In the genomic region with DNA sequence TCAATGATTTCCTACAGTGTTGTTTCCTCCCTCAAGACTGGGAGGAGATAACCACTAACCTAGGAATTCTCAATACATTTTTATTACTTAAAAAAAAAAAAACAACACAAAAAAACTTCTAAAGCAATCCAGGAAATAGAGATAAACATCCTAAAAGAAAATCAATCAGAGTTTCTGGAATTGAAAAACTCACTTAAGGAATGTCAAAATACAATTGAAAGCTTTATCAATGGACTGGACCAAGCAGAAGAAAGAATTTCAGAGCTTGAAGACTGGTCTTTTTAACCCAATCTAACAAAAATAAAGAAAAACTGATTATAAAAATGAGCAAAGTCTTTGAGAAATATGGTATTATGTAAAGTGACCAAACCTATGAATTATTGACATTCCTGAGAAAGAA, we compare ENCODE assay signal across 29 cellular contexts.
"Had no signal": no experiment of that assay in that cellular context is flagged by ENCODE, and none has a peak within 500 bp of the region (broad histone marks: within the 10 kb centered on the region; RNA-seq: fewer than 3 reads in every experiment).

No MANE protein-coding gene starts in this region.

- H3K4me1 ChIP-seq: stomach, suprapubic skin, testis, tibial artery, tibial nerve, transverse colon, upper lobe of left lung, upper lobe of right lung, uterus, vagina had no signal

- H3K27me3 ChIP-seq: stomach, suprapubic skin, testis, thyroid gland, tibial artery, tibial nerve, transverse colon, upper lobe of left lung, upper lobe of right lung, uterus, vagina had no signal

- H3K36me3 Mint-ChIP-seq: stimulated activated effector memory CD8-positive, alpha-beta T cell treated with anti-CD3 and anti-CD28 coated beads, Interleukin-12 subunit alpha, Interleukin-12 subunit beta, amount 100 ng/mL, for 72 hours; stimulated activated memory B cell treated with anti-CD40 and anti-IgM and Interleukin-4, amounts not matched to agents 10 μg/mL and 1 μg/mL and 100 μg/mL, for 72 hours; stimulated activated naive B cell treated with anti-CD40 and anti-IgM and Interleukin-4, amounts not matched to agents 10 μg/mL and 1 μg/mL and 100 μg/mL, for 72 hours; type B pancreatic cell had no signal

- H3K36me3 ChIP-seq: stomach, suprapubic skin, thoracic aorta, thyroid gland, tibial artery, tibial nerve, transverse colon, upper lobe of left lung, upper lobe of right lung, uterus, vagina had no signal

- ATAC-seq: stimulated activated effector memory CD8-positive, alpha-beta T cell treated with anti-CD3 and anti-CD28 coated beads, Interleukin-12 subunit alpha, Interleukin-12 subunit beta, amount 100 ng/mL, for 72 hours; stimulated activated memory B cell treated with anti-CD40 and anti-IgM and Interleukin-4, amounts not matched to agents 10 μg/mL and 1 μg/mL and 100 μg/mL, for 72 hours; stimulated activated naive B cell treated with anti-CD40 and anti-IgM and Interleukin-4, amounts not matched to agents 10 μg/mL and 1 μg/mL and 100 μg/mL, for 72 hours; stimulated activated naive CD8-positive, alpha-beta T cell treated with anti-CD3 and anti-CD28 coated beads, Interleukin-15, amount 100 ng/mL, for 72 hours; stimulated activated naive CD8-positive, alpha-beta T cell treated with anti-CD3 and anti-CD28 coated beads, Interleukin-15, Interleukin-2, amounts not matched to agents 100 U/mL and 50 U/mL, for 24 hours; upper lobe of right lung had no signal

- H3K27ac ChIP-seq: stomach, suprapubic skin, testis, thoracic aorta, thyroid gland, tibial artery, tibial nerve, transverse colon, upper lobe of left lung, upper lobe of right lung, uterus, vagina had no signal

- H3K4me3 Mint-ChIP-seq: stimulated activated effector memory CD8-positive, alpha-beta T cell treated with anti-CD3 and anti-CD28 coated beads, Interleukin-12 subunit alpha, Interleukin-12 subunit beta, amount 100 ng/mL, for 72 hours; stimulated activated memory B cell treated with anti-CD40 and anti-IgM and Interleukin-4, amounts not matched to agents 10 μg/mL and 1 μg/mL and 100 μg/mL, for 72 hours; stimulated activated naive B cell treated with anti-CD40 and anti-IgM and Interleukin-4, amounts not matched to agents 10 μg/mL and 1 μg/mL and 100 μg/mL, for 72 hours; stimulated activated naive CD8-positive, alpha-beta T cell treated with anti-CD3 and anti-CD28 coated beads, Interleukin-15, amount 100 ng/mL, for 72 hours; stimulated activated naive CD8-positive, alpha-beta T cell treated with anti-CD3 and anti-CD28 coated beads, Interleukin-15, Interleukin-2, amounts not matched to agents 100 ng/mL and 50 ng/mL, for 24 hours; type B pancreatic cell had no signal

- H3K4me3 ChIP-seq: stomach, suprapubic skin, testis, thoracic aorta, thyroid gland, tibial artery, tibial nerve, transverse colon, upper lobe of left lung, upper lobe of right lung, uterus, vagina had no signal

- H3K9me3 ChIP-seq: testis, thyroid gland, transverse colon, upper lobe of right lung had no signal

- H3K4me1 Mint-ChIP-seq: stimulated activated effector memory CD8-positive, alpha-beta T cell treated with anti-CD3 and anti-CD28 coated beads, Interleukin-12 subunit alpha, Interleukin-12 subunit beta, amount 100 ng/mL, for 72 hours; stimulated activated memory B cell treated with anti-CD40 and anti-IgM and Interleukin-4, amounts not matched to agents 10 μg/mL and 1 μg/mL and 100 μg/mL, for 72 hours; stimulated activated naive B cell treated with anti-CD40 and anti-IgM and Interleukin-4, amounts not matched to agents 10 μg/mL and 1 μg/mL and 100 μg/mL, for 72 hours; stimulated activated naive CD8-positive, alpha-beta T cell treated with anti-CD3 and anti-CD28 coated beads, Interleukin-15, amount 100 ng/mL, for 72 hours had no signal

- FAIRE-seq: urothelium cell line had no signal

- DNase-seq: stimulated activated CD4-positive, alpha-beta T cell treated with anti-CD3 and anti-CD28 coated beads, Interleukin-2, amount 100 ng/mL, for 48 hours; stimulated activated CD4-positive, alpha-beta T cell treated with anti-CD3 and anti-CD28 coated beads, Interleukin-4, amount 100 ng/mL, for 1 hour; stimulated activated CD4-positive, alpha-beta T cell treated with anti-CD3 and anti-CD28 coated beads, Interleukin-4, amount 100 ng/mL, for 24 hours; stimulated activated CD4-positive, alpha-beta T cell treated with anti-CD3 and anti-CD28 coated beads, Interleukin-4, amount 100 ng/mL, for 4 hours; stimulated activated CD8-positive, alpha-beta memory T cell treated with anti-CD3 and anti-CD28 coated beads, Interleukin-4, amount 100 ng/mL, for 48 hours; stimulated activated naive B cell treated with anti-CD40 and anti-IgM and Interleukin-4, amounts not matched to agents 10 μg/mL and 1 μg/mL and 100 μg/mL, for 72 hours; stimulated activated naive CD4-positive, alpha-beta T cell; stimulated activated naive CD4-positive, alpha-beta T cell treated with Interleukin-2 at 50 U/mL for 16 hours; stimulated activated naive CD8-positive, alpha-beta T cell treated with anti-CD3 and anti-CD28 coated beads, Interleukin-15, amount 100 ng/mL, for 72 hours; stimulated activated naive CD8-positive, alpha-beta T cell treated with anti-CD3 and anti-CD28 coated beads, Interleukin-15, Interleukin-2, amounts not matched to agents 100 U/mL and 50 U/mL, for 24 hours; stomach; substantia nigra; testis; thyroid gland; tibial artery; transverse colon; trophoblast cell; upper lobe of left lung; upper lobe of right lung; uterus had no signal

- H3K27me3 Mint-ChIP-seq: stimulated activated memory B cell treated with anti-CD40 and anti-IgM and Interleukin-4, amounts not matched to agents 10 μg/mL and 1 μg/mL and 100 μg/mL, for 72 hours; stimulated activated naive B cell treated with anti-CD40 and anti-IgM and Interleukin-4, amounts not matched to agents 10 μg/mL and 1 μg/mL and 100 μg/mL, for 72 hours; stimulated activated naive CD8-positive, alpha-beta T cell treated with anti-CD3 and anti-CD28 coated beads, Interleukin-15, amount 100 ng/mL, for 72 hours; stimulated activated naive CD8-positive, alpha-beta T cell treated with anti-CD3 and anti-CD28 coated beads, Interleukin-15, Interleukin-2, amounts not matched to agents 100 ng/mL and 50 ng/mL, for 24 hours; type B pancreatic cell had no signal

- H3K27ac Mint-ChIP-seq: stimulated activated effector memory CD8-positive, alpha-beta T cell treated with anti-CD3 and anti-CD28 coated beads, Interleukin-12 subunit alpha, Interleukin-12 subunit beta, amount 100 ng/mL, for 72 hours; stimulated activated memory B cell treated with anti-CD40 and anti-IgM and Interleukin-4, amounts not matched to agents 10 μg/mL and 1 μg/mL and 100 μg/mL, for 72 hours; stimulated activated naive B cell treated with anti-CD40 and anti-IgM and Interleukin-4, amounts not matched to agents 10 μg/mL and 1 μg/mL and 100 μg/mL, for 72 hours; stimulated activated naive CD8-positive, alpha-beta T cell treated with anti-CD3 and anti-CD28 coated beads, Interleukin-15, amount 100 ng/mL, for 72 hours; stimulated activated naive CD8-positive, alpha-beta T cell treated with anti-CD3 and anti-CD28 coated beads, Interleukin-15, Interleukin-2, amounts not matched to agents 100 ng/mL and 50 ng/mL, for 24 hours; type B pancreatic cell had no signal
